12 cellular contexts compared by ENCODE assay signal in genomic region chr1:29683472-29683871, GRCh38.
"Had no signal": no experiment of that assay in that cellular context is flagged by ENCODE, and none has a peak within 500 bp of the region (broad histone marks: within the 10 kb centered on the region; RNA-seq: fewer than 3 reads in every experiment).

No MANE protein-coding gene starts in this region.

- H3K4me3 Mint-ChIP-seq: activated CD4-positive, alpha-beta T cell treated with anti-CD3 and anti-CD28 coated beads, Interleukin-2, amount 10 ng/mL, durations not matched to agents 24 days and 14 days; activated naive CD4-positive, alpha-beta T cell treated with anti-CD3 and anti-CD28 coated beads for 36 hours; mesothelial cell of epicardium; neural crest cell; stimulated activated effector memory CD8-positive, alpha-beta T cell treated with anti-CD3 and anti-CD28 coated beads, Interleukin-12 subunit alpha, Interleukin-12 subunit beta, amount 100 ng/mL, for 72 hours had no signal

- H3K27ac Mint-ChIP-seq: activated naive CD4-positive, alpha-beta T cell treated with anti-CD3 and anti-CD28 coated beads for 36 hours; activated T-helper 2 cell treated with anti-CD3 and anti-CD28 coated beads, Interferon-gamma antibody, Interleukin-2, Interleukin-4, amounts not matched to agents 10 μg/mL and 5 μg/mL and 100 μg/mL, durations not matched to agents 14 hours and 24 hours and 36 hours; mesothelial cell of epicardium; stimulated activated effector memory CD8-positive, alpha-beta T cell treated with anti-CD3 and anti-CD28 coated beads, Interleukin-12 subunit alpha, Interleukin-12 subunit beta, amount 100 ng/mL, for 72 hours had no signal

- ATAC-seq: stimulated activated effector memory CD8-positive, alpha-beta T cell treated with anti-CD3 and anti-CD28 coated beads, Interleukin-12 subunit alpha, Interleukin-12 subunit beta, amount 100 ng/mL, for 72 hours had no signal

- DNase-seq: activated CD4-positive, alpha-beta T cell treated with anti-CD3 and anti-CD28 coated beads, Interleukin-2, amount 10 ng/mL, durations not matched to agents 24 days and 14 days; activated CD4-positive, CD25-positive, alpha-beta regulatory T cell; activated naive CD4-positive, alpha-beta T cell treated with anti-CD3 and anti-CD28 coated beads for 36 hours; activated T-cell treated with anti-CD3 and anti-CD28 coated beads, Interleukin-2, amount 50 U/mL, for 1 hour; foreskin melanocyte; stimulated activated CD4-positive, alpha-beta T cell treated with anti-CD3 and anti-CD28 coated beads, Interleukin-12 subunit alpha, Interleukin-12 subunit beta, amount 100 ng/mL, for 4 hours; SW 1271; thyroid gland had no signal

- H3K9me3 Mint-ChIP-seq: activated CD4-positive, alpha-beta T cell treated with anti-CD3 and anti-CD28 coated beads, Interleukin-2, amount 10 ng/mL, durations not matched to agents 24 days and 14 days; activated naive CD4-positive, alpha-beta T cell treated with anti-CD3 and anti-CD28 coated beads for 36 hours; activated T-helper 2 cell treated with anti-CD3 and anti-CD28 coated beads, Interferon-gamma antibody, Interleukin-2, Interleukin-4, amounts not matched to agents 10 μg/mL and 5 μg/mL and 100 μg/mL, durations not matched to agents 14 hours and 24 hours and 36 hours; mesothelial cell of epicardium; neural crest cell; stimulated activated effector memory CD8-positive, alpha-beta T cell treated with anti-CD3 and anti-CD28 coated beads, Interleukin-12 subunit alpha, Interleukin-12 subunit beta, amount 100 ng/mL, for 72 hours had no signal

- H3K36me3 Mint-ChIP-seq: mesothelial cell of epicardium; stimulated activated effector memory CD8-positive, alpha-beta T cell treated with anti-CD3 and anti-CD28 coated beads, Interleukin-12 subunit alpha, Interleukin-12 subunit beta, amount 100 ng/mL, for 72 hours had no signal

- H3K27me3 Mint-ChIP-seq: activated CD4-positive, alpha-beta T cell treated with anti-CD3 and anti-CD28 coated beads, Interleukin-2, amount 10 ng/mL, durations not matched to agents 24 days and 14 days had no signal
